In genomic region chr13:96661612-96662011, GRCh38 we compare ENCODE assay signal across 36 cellular contexts.
DNase-seq lines count a peak whose midpoint lies in the region; ATAC-seq, FAIRE-seq and TF ChIP-seq lines count a peak whose summit lies in the region.
"Had no signal": no experiment of that assay in that cellular context is flagged by ENCODE, and none has a peak within 500 bp of the region (broad histone marks: within the 10 kb centered on the region; RNA-seq: fewer than 3 reads in every experiment).

No MANE protein-coding gene starts in this region.

- TF ChIP-seq POLR2A in breast epithelium (IDR thresholded peaks at IDR 0.05) (no peak), HepG2 (IDR thresholded peaks at IDR 0.05; ENCODE audit: insufficient read depth in 1 of 2, low read depth in 2 of 2, low read length in 2 of 2) (no peak), right lobe of liver (IDR thresholded peaks at IDR 0.05) (no peak), K562 (conservative IDR thresholded peaks at IDR 0.05) (no peak)

- no peak for DNase-seq in MCF 10A (ENCODE audit: unreplicated experiment)
- DNase-seq in breast epithelium (ENCODE audit: low spot score in 2 of 2) = no peak
- no peak for DNase-seq in HepG2 (ENCODE audit: low spot score)
- DNase-seq in right lobe of liver = no peak
- DNase-seq in K562 (ENCODE audit: extremely low read depth in 1 of 4, low spot score in 3 of 4) = no peak
- no peak for DNase-seq in NCI-H2171 treated with DMSO at 0.1 percent for 48 hours (lab: John Stamatoyannopoulos, UW)
- no peak for DNase-seq in NCI-H526 treated with DMSO at 0.1 percent for 48 hours (lab: John Stamatoyannopoulos, UW)
- DNase-seq: 8988T; ACHN; AML-193; BE2C; C1 segment of cervical spinal cord; Caco-2; Calu3; CD4-positive, alpha-beta memory T cell; CD4-positive, alpha-beta T cell; CD4-positive, CD25-positive, alpha-beta regulatory T cell; CD8-positive, alpha-beta memory T cell; CD8-positive, alpha-beta T cell; COR-L47; DMS 273 treated with DMSO at 0.1 percent for 48 hours; DMS153; DMS53; DMS79; DMS79 treated with DMSO at 0.1 percent for 48 hours; DND-41 had no signal

- TF ChIP-seq EP300 in HepG2 (IDR thresholded peaks at IDR 0.05; ENCODE audit: low read depth in 2 of 2, low read length in 2 of 2) (no peak), HepG2 (CRISPR knock-in tag; IDR thresholded peaks at IDR 0.05; ENCODE audit: borderline replicate concordance) (no peak), K562 (IDR thresholded peaks at IDR 0.05; ENCODE audit: low read length) (no peak)

- TF ChIP-seq RAD21 in HepG2 (CRISPR knock-in tag; IDR thresholded peaks at IDR 0.05) (no peak), K562 (CRISPR knock-in tag; conservative IDR thresholded peaks at IDR 0.05 in 1 of 2, IDR thresholded peaks at IDR 0.05 in 1 of 2) (no peak)

- FAIRE-seq in HepG2 (lab: Jason Lieb, UNC) (no peak), K562 (lab: Jason Lieb, UNC) (no peak)
- FAIRE-seq: A204.1, A549, D721Med had no signal

- no peaks in the 10 kb centered on the region for H3K36me3 Mint-ChIP-seq in MCF 10A (ENCODE audit: insufficient read depth, unreplicated experiment)
- H3K36me3 Mint-ChIP-seq: CD14-positive monocyte; CD4-positive, alpha-beta memory T cell; CD4-positive, CD25-positive, alpha-beta regulatory T cell; CD8-positive, alpha-beta memory T cell; CD8-positive, alpha-beta T cell had no signal

- H3K4me1 Mint-ChIP-seq in MCF 10A (ENCODE audit: insufficient read depth, unreplicated experiment) = peaks cover 8% of the 10 kb centered on the region
- H3K4me1 Mint-ChIP-seq: B cell; CD14-positive monocyte; CD4-positive, alpha-beta memory T cell; CD4-positive, CD25-positive, alpha-beta regulatory T cell; CD8-positive, alpha-beta memory T cell had no signal

- peaks cover 3 to 14% of the 10 kb centered on the region in 2 donors for H3K9me3 ChIP-seq in breast epithelium
- peaks cover 37% of the 10 kb centered on the region for H3K9me3 ChIP-seq in HepG2 (ENCODE audit: low read length)
- no peaks in the 10 kb centered on the region for H3K9me3 ChIP-seq in right lobe of liver
- no peaks in the 10 kb centered on the region for H3K9me3 ChIP-seq in HEK293 (ENCODE audit: control insufficient read depth, insufficient read depth, low read depth, low read length)
- H3K9me3 ChIP-seq in K562 (replicated peaks; ENCODE audit: control insufficient read depth, insufficient read depth, low read depth, low read length) = no peaks in the 10 kb centered on the region
- H3K9me3 ChIP-seq: A549 had no signal

- H3K79me2 ChIP-seq in HepG2 (ENCODE audit: insufficient read depth, low read length) (no peaks in the 10 kb centered on the region), K562 (ENCODE audit: control insufficient read depth, insufficient read depth, low read length) (no peaks in the 10 kb centered on the region)

- H4K20me1 ChIP-seq in HepG2 (ENCODE audit: insufficient read depth, low read length) = no peaks in the 10 kb centered on the region
- H4K20me1 ChIP-seq in K562 (replicated peaks; ENCODE audit: control insufficient read depth, insufficient read depth, low read length) = no peaks in the 10 kb centered on the region
- H4K20me1 ChIP-seq: BLaER1; BLaER1 treated with 17β-estradiol and CSF1 and Interleukin-3, amounts not matched to agents 10 nM and 100 nM had no signal

- H3K4me1 ChIP-seq in breast epithelium (no peaks in the 10 kb centered on the region), HepG2 (ENCODE audit: insufficient read depth, low read length) (no peaks in the 10 kb centered on the region), right lobe of liver (no peaks in the 10 kb centered on the region), HEK293 (ENCODE audit: control insufficient read depth, insufficient read depth, low read length) (no peaks in the 10 kb centered on the region), K562 (replicated peaks in 1 of 2; ENCODE audit: control insufficient read depth in 2 of 2, insufficient read depth in 2 of 2, low read length in 2 of 2) (no peaks in the 10 kb centered on the region)
- H3K4me1 ChIP-seq: A549; BE2C; BLaER1; BLaER1 treated with 17β-estradiol and CSF1 and Interleukin-3, amounts not matched to agents 10 nM and 100 nM; Caco-2 had no signal

- no TSS peak for BruUV-seq in MCF 10A (replicated peaks; lab: Mats Ljungman, UMichigan)
- BruUV-seq in HepG2 (replicated peaks; lab: Mats Ljungman, UMichigan) = no TSS peak
- BruUV-seq in K562 (replicated peaks; lab: Mats Ljungman, UMichigan) = no TSS peak

- H3K4me2 ChIP-seq in HepG2 (ENCODE audit: low read depth, low read length) = no peak overlapping the region
- no peak overlapping the region for H3K4me2 ChIP-seq in K562 (ENCODE audit: insufficient read depth, low read length)
- H3K4me2 ChIP-seq: A549; BLaER1; BLaER1 treated with 17β-estradiol and CSF1 and Interleukin-3, amounts not matched to agents 10 nM and 100 nM had no signal

- in situ Hi-C loops in HepG2 (cut with HindIII; ENCODE audit: extremely low pct_ligation_motif_present, low pct_unique_long_range_greater_than_20kb) (no loop called here), K562 (cut with MboI) (no loop called here)

- H3K4me3 ChIP-seq in breast epithelium (no peak overlapping the region), HepG2 (replicated peaks in 1 of 3; ENCODE audit: insufficient read depth in 1 of 3, low read depth in 2 of 3, low read length in 3 of 3) (no peak overlapping the region), right lobe of liver (no peak overlapping the region), HEK293 (ENCODE audit: low read depth, low read length) (no peak overlapping the region), K562 (no peak overlapping the region)
- H3K4me3 ChIP-seq: A549; BLaER1; BLaER1 treated with 17β-estradiol and CSF1 and Interleukin-3, amounts not matched to agents 10 nM and 100 nM had no signal

- no peaks in the 10 kb centered on the region for H3K9me1 ChIP-seq in K562 (ENCODE audit: control insufficient read depth, insufficient read depth, low read length)

- TF ChIP-seq CTCF in MCF 10A (IDR thresholded peaks at IDR 0.05; ENCODE audit: unreplicated experiment) = no peak
- no peak for TF ChIP-seq CTCF in breast epithelium (IDR thresholded peaks at IDR 0.05)
- no peak for TF ChIP-seq CTCF in HepG2 (CRISPR knock-in tag; IDR thresholded peaks at IDR 0.05)
- no peak for TF ChIP-seq CTCF in right lobe of liver (IDR thresholded peaks at IDR 0.05)
- TF ChIP-seq CTCF in HEK293 (tag by site-specific recombination; IDR thresholded peaks at IDR 0.05) = no peak
- no peak for TF ChIP-seq CTCF in K562 (IDR thresholded peaks at IDR 0.05 in 2 of 3, conservative IDR thresholded peaks at IDR 0.05 in 1 of 3; ENCODE audit: insufficient read depth in 2 of 3, low read depth in 1 of 3, low read length in 3 of 3)

- CTCF ChIA-PET in MCF 10A (lab: Yijun Ruan, JAX) (interaction anchor here (0.7 kb wide), 1 partner anchor 436 kb away, joined by 3 read pairs; no protein-coding TSS in a partner anchor), HepG2 (lab: Yijun Ruan, JAX; ENCODE audit: low intra/inter-chr PET ratio, low total read pairs) (no interaction called here), HEK293 (lab: Yijun Ruan, JAX) (no interaction called here), K562 (lab: Yijun Ruan, JAX; ENCODE audit: low intra/inter-chr PET ratio) (no interaction called here)

- H3K27me3 ChIP-seq in breast epithelium (no peaks in the 10 kb centered on the region), HepG2 (ENCODE audit: control insufficient read depth in 1 of 2, insufficient read depth in 2 of 2, low read length in 2 of 2) (no peaks in the 10 kb centered on the region), right lobe of liver (no peaks in the 10 kb centered on the region), K562 (ENCODE audit: control insufficient read depth in 2 of 2, insufficient read depth in 2 of 2, low read length in 2 of 2) (no peaks in the 10 kb centered on the region)
- H3K27me3 ChIP-seq: BE2C; BLaER1; BLaER1 treated with 17β-estradiol and CSF1 and Interleukin-3, amounts not matched to agents 10 nM and 100 nM had no signal

- intact Hi-C loops in MCF 10A (cut with micrococcal nuclease) (no loop called here), breast epithelium (cut with DNase I; ENCODE audit: low total_unique reads) (no loop called here), HepG2 (cut with micrococcal nuclease; ENCODE audit: unreplicated experiment) (no loop called here), right lobe of liver (cut with DNase I) (no loop called here), K562 (cut with micrococcal nuclease) (no loop called here)

- no peak overlapping the region for H3K27ac ChIP-seq in breast epithelium
- no peak overlapping the region for H3K27ac ChIP-seq in HepG2 (ENCODE audit: extremely low read length, insufficient read depth, low read length)
- H3K27ac ChIP-seq in right lobe of liver = no peak overlapping the region
- H3K27ac ChIP-seq in HEK293 (ENCODE audit: extremely low read depth, low read depth, low read length) = no peak overlapping the region
- no peak overlapping the region for H3K27ac ChIP-seq in K562 (ENCODE audit: extremely low read depth, low read depth, low read length)
- H3K27ac ChIP-seq: 22Rv1; A549; BLaER1; BLaER1 treated with 17β-estradiol and CSF1 and Interleukin-3, amounts not matched to agents 10 nM and 100 nM; C4-2B had no signal

- no peak overlapping the region for H3K9ac ChIP-seq in HepG2 (ENCODE audit: insufficient read depth, low read depth, low read length)
- H3K9ac ChIP-seq in K562 (ENCODE audit: insufficient read depth in 1 of 2, low read depth in 2 of 2, low read length in 2 of 2) = no peak overlapping the region
- H3K9ac ChIP-seq: BLaER1; BLaER1 treated with 17β-estradiol and CSF1 and Interleukin-3, amounts not matched to agents 10 nM and 100 nM had no signal

- H3K4me3 Mint-ChIP-seq in MCF 10A (ENCODE audit: unreplicated experiment) = no peak overlapping the region
- H3K4me3 Mint-ChIP-seq: B cell; CD14-positive monocyte; CD4-positive, alpha-beta memory T cell; CD4-positive, alpha-beta T cell; CD8-positive, alpha-beta memory T cell; CD8-positive, alpha-beta T cell had no signal

- no peaks in the 10 kb centered on the region for H3K36me3 ChIP-seq in breast epithelium
- H3K36me3 ChIP-seq in HepG2 (replicated peaks in 1 of 2; ENCODE audit: control insufficient read depth in 1 of 2, insufficient read depth in 2 of 2, low read length in 2 of 2) = no peaks in the 10 kb centered on the region
- no peaks in the 10 kb centered on the region for H3K36me3 ChIP-seq in right lobe of liver
- H3K36me3 ChIP-seq in HEK293 (ENCODE audit: control insufficient read depth in 2 of 2, insufficient read depth in 1 of 2, low read length in 2 of 2) = no peaks in the 10 kb centered on the region
- no peaks in the 10 kb centered on the region for H3K36me3 ChIP-seq in K562 (ENCODE audit: control insufficient read depth, insufficient read depth, low read length)
- H3K36me3 ChIP-seq: BE2C; BLaER1; BLaER1 treated with 17β-estradiol and CSF1 and Interleukin-3, amounts not matched to agents 10 nM and 100 nM had no signal

- H2AFZ ChIP-seq in HepG2 (ENCODE audit: low read length) (no peak overlapping the region), K562 (ENCODE audit: low read depth, low read length) (no peak overlapping the region)

- POLR2A ChIA-PET in MCF 10A (lab: Yijun Ruan, JAX) = no interaction called here
- POLR2A ChIA-PET in HepG2 (lab: Yijun Ruan, JAX) = no interaction called here
- POLR2A ChIA-PET in HEK293 (lab: Yijun Ruan, JAX) = no interaction called here
- POLR2A ChIA-PET in K562 (lab: Yijun Ruan, JAX) = no interaction called here

- H3K9me3 Mint-ChIP-seq in MCF 10A (ENCODE audit: unreplicated experiment) = peaks cover 32% of the 10 kb centered on the region

- peak overlapping the region; percentile 7 for H3K27ac Mint-ChIP-seq in MCF 10A (ENCODE audit: low read depth, unreplicated experiment)
- H3K27ac Mint-ChIP-seq: B cell; CD4-positive, alpha-beta memory T cell; CD4-positive, alpha-beta T cell; CD4-positive, CD25-positive, alpha-beta regulatory T cell; CD8-positive, alpha-beta memory T cell; CD8-positive, alpha-beta T cell had no signal

- H3K27me3 Mint-ChIP-seq in MCF 10A (ENCODE audit: insufficient read depth, unreplicated experiment) = no peaks in the 10 kb centered on the region
- H3K27me3 Mint-ChIP-seq: B cell; CD4-positive, alpha-beta memory T cell; CD4-positive, alpha-beta T cell; CD4-positive, CD25-positive, alpha-beta regulatory T cell; CD8-positive, alpha-beta memory T cell had no signal

- ATAC-seq in HepG2 (no peak), right lobe of liver (no peak), K562 (no peak)
- ATAC-seq: A549; CD8-positive, alpha-beta T cell had no signal

- WGBS in HepG2 (ENCODE audit: low lambda C conversion rate) = 8% methylated on average over 2 of the region's 2 CpGs
- 88% methylated on average over 2 of the region's 2 CpGs for WGBS in right lobe of liver (ENCODE audit: insufficient coverage, low coverage, low lambda C conversion rate, missing lambda C conversion rate)
- WGBS in K562 (ENCODE audit: insufficient coverage, low coverage, missing lambda C conversion rate) = 0% methylated on average over 2 of the region's 2 CpGs
